Comparison of ENCODE assay signal across 11 cellular contexts in genomic region chr5:111748304-111748763, GRCh38. TPM values are rescaled to one million over a fixed set of nuclear protein-coding genes. Genes with fewer than 3 reads are reported as not detected.
A peak's percentile ranks its signal among the peaks of the same experiment; 100 is the strongest.
DNase-seq lines count a peak whose midpoint lies in the region; ATAC-seq and TF ChIP-seq lines count a peak whose summit lies in the region.
"Had no signal": no experiment of that assay in that cellular context is flagged by ENCODE, and none has a peak within 500 bp of the region (broad histone marks: within the 10 kb centered on the region; RNA-seq: fewer than 3 reads in every experiment).

No MANE protein-coding gene starts in this region.

- no peaks in the 10 kb centered on the region for H3K79me2 ChIP-seq in HCT116 (ENCODE audit: insufficient read depth, low read length)

- no peak overlapping the region for H3K4me3 ChIP-seq in HCT116 (replicated peaks in 1 of 2; ENCODE audit: low read depth in 1 of 2, low read length in 2 of 2)
- H3K4me3 ChIP-seq in right cardiac atrium (ENCODE audit: low read length), result no peak overlapping the region
- H3K4me3 ChIP-seq: thyroid gland had no signal

- no peaks in the 10 kb centered on the region for H3K9me3 Mint-ChIP-seq in CD14-positive monocyte

- no peak for TF ChIP-seq RAD21 in HCT116 (IDR thresholded peaks at IDR 0.05; ENCODE audit: low read depth)

- H3K4me1 ChIP-seq in HCT116 (ENCODE audit: control insufficient read depth in 1 of 2, insufficient read depth in 2 of 2, low read length in 2 of 2), result peaks cover 0 to 14% of the 10 kb centered on the region in 2 experiments; a peak in 1 of 4 replicates
- peaks cover 2% of the 10 kb centered on the region for H3K4me1 ChIP-seq in right cardiac atrium (ENCODE audit: control insufficient read depth, insufficient read depth, low read length)

- H3K27me3 Mint-ChIP-seq in CD14-positive monocyte (ENCODE audit: low read depth in 3 of 3), result no peaks in the 10 kb centered on the region

- BruUV-seq in HCT116 (replicated peaks; lab: Mats Ljungman, UMichigan), result no TSS peak

- H3K4me3 Mint-ChIP-seq in CD14-positive monocyte, result no peak overlapping the region

- H3K27me3 ChIP-seq in HCT116 (ENCODE audit: insufficient read depth, low read length) (0 out of 2 replicates have a peak, but pooled peaks cover 14% of the 10 kb centered on the region), right cardiac atrium (ENCODE audit: control insufficient read depth, insufficient read depth) (no peaks in the 10 kb centered on the region)
- H3K27me3 ChIP-seq: thyroid gland had no signal

- peak; percentile 32; the same call in 1 of the 2 replicates for ATAC-seq in HCT116
- ATAC-seq in right cardiac atrium, result peak; percentile 69 to 88

- TF ChIP-seq POLR2A in HCT116 (IDR thresholded peaks at IDR 0.05; ENCODE audit: borderline replicate concordance, extremely low read depth, insufficient read depth, insufficient read length), result no peak

- H3K9me2 ChIP-seq in HCT116 (ENCODE audit: insufficient read depth), result no peaks in the 10 kb centered on the region

- H3K36me3 ChIP-seq in HCT116 (ENCODE audit: control insufficient read depth in 1 of 2, insufficient read depth in 2 of 2, low read length in 2 of 2), result no peaks in the 10 kb centered on the region
- H3K36me3 ChIP-seq: thyroid gland had no signal

- H3K9me3 ChIP-seq in HCT116 (ENCODE audit: control insufficient read depth in 1 of 2, insufficient read depth in 1 of 2, low read depth in 1 of 2, low read length in 2 of 2) (no peaks in the 10 kb centered on the region), right cardiac atrium (ENCODE audit: control insufficient read depth, low read length) (no peaks in the 10 kb centered on the region)
- H3K9me3 ChIP-seq: thyroid gland had no signal

- peak overlapping the region; percentile 10; the same call in 1 of the 2 replicates for H3K4me2 ChIP-seq in HCT116 (ENCODE audit: low read length)

- no peak overlapping the region for H3K27ac Mint-ChIP-seq in CD14-positive monocyte

- in situ Hi-C loops in ACHN (cut with HindIII; ENCODE audit: low pct_ligation_motif_present, low pct_unique_long_range_greater_than_20kb, low sequenced_read_pairs), result no loop called here

- RAD21 ChIA-PET in HCT116 (lab: Charles Lee; ENCODE audit: low non-redundant PET in 1 of 2, low total read pairs in 2 of 2, uncharacterized antibody in 2 of 2, unreplicated experiment in 2 of 2), result no interaction called here

- peaks cover 6% of the 10 kb centered on the region for H3K4me1 Mint-ChIP-seq in CD14-positive monocyte

- intact Hi-C loops in HCT116 (cut with micrococcal nuclease), result no loop called here
- intact Hi-C loops in right cardiac atrium (cut with DNase I), result no loop called here
- intact Hi-C loops in CD14-positive monocyte (cut with micrococcal nuclease), result no loop called here

- no peak for TF ChIP-seq CTCF in HCT116 (IDR thresholded peaks at IDR 0.05 in 2 of 3, conservative IDR thresholded peaks at IDR 0.05 in 1 of 3; ENCODE audit: borderline replicate concordance in 1 of 3, insufficient read depth in 1 of 3, low read depth in 2 of 3, low read length in 2 of 3)
- no peak for TF ChIP-seq CTCF in CD14-positive monocyte (IDR thresholded peaks at IDR 0.05)

- H3K27ac ChIP-seq in HCT116 (ENCODE audit: low read depth, low read length), result no peak overlapping the region
- H3K27ac ChIP-seq in right cardiac atrium (ENCODE audit: low read length), result no peak overlapping the region

- H3K36me3 Mint-ChIP-seq in CD14-positive monocyte, result peaks cover 7 to 27% of the 10 kb centered on the region in 2 donors

- H2AFZ ChIP-seq in HCT116 (ENCODE audit: low read depth, low read length, poor library complexity, severe bottlenecking), result no peak overlapping the region

- POLR2A ChIA-PET in HCT116 (lab: Charles Lee), result interaction anchor here (0.8 kb wide), 1 partner anchor 9 kb away, joined by 5 read pairs; the partner anchor contains the start of gene NREP

- CTCF ChIA-PET in HCT116 (lab: Charles Lee), result no interaction called here

- WGBS in right cardiac atrium, result 36% methylated on average over 3 of the region's 3 CpGs

- no peak overlapping the region for H3K9ac ChIP-seq in HCT116 (ENCODE audit: low read length)

- DNase-seq in ACHN, result peak; percentile 85
- peak; percentile 16 for DNase-seq in HCT116 (ENCODE audit: low read depth, low spot score)
- DNase-seq in amniotic epithelial cell (ENCODE audit: low read depth), result peak; percentile 92
- no peak for DNase-seq in right cardiac atrium
- DNase-seq in CD14-positive monocyte (ENCODE audit: low spot score), result no peak
- no peak for DNase-seq in NCI-H1092 (lab: John Stamatoyannopoulos, UW)
- DNase-seq in DMS114 treated with DMSO at 0.1 percent for 48 hours (lab: John Stamatoyannopoulos, UW; ENCODE audit: unreplicated experiment), result no peak
- no peak for DNase-seq in islet precursor cell
- DNase-seq: NK-92 treated with Interleukin-12 subunit alpha and Interleukin-12 subunit beta, amount 100 ng/mL, for 24 hours; small intestine; thyroid gland had no signal

- H4K20me1 ChIP-seq in HCT116 (ENCODE audit: insufficient read depth), result no peaks in the 10 kb centered on the region

TF ChIP-seq in HCT116, 20 proteins besides CTCF, POLR2A, EP300 and RAD21:
- peak; percentile 50 for TF ChIP-seq JUND (IDR thresholded peaks at IDR 0.05)
- peak; percentile 20; the same call in 1 of the 2 replicates for TF ChIP-seq SP1 (IDR thresholded peaks at IDR 0.05; ENCODE audit: low read depth)
- no peak for TF ChIP-seq CBX3 (IDR thresholded peaks at IDR 0.05; ENCODE audit: low read depth)
- TF ChIP-seq FOSL1 (IDR thresholded peaks at IDR 0.05; ENCODE audit: low read depth), result peak; percentile 48; the same call in 1 of the 2 replicates

RNA-seq across cellular contexts. Expression of gene NREP, which starts 8.7 kb away (rescaled TPM):
- 6.0 TPM for total RNA-seq in HCT116 (2021; ENCODE audit: unreplicated experiment)
- 2.5 and 3.2 TPM in 2 replicates for polyA plus RNA-seq in HCT116 (2012)
- 10 to 100 TPM; 14.9 to 35.8 (median 32.4) TPM for total RNA-seq in right cardiac atrium
- polyA plus RNA-seq in right cardiac atrium, result 26.3 TPM
- 10 to 100 TPM; 17.1 to 23.6 TPM for polyA plus RNA-seq in CD14-positive monocyte

Comparison
In these comparisons a context has a peak if more than half of its experiments do, and no peak if none do; other contexts are left out.
1. DNase-seq: peak in ACHN (single experiment), HCT116 (single experiment) and amniotic epithelial cell (single experiment); none in right cardiac atrium (0 of 3), CD14-positive monocyte (single experiment), NCI-H1092 (single experiment), DMS114 treated with DMSO at 0.1 percent for 48 hours (single experiment) and islet precursor cell (single experiment).